In genomic region chr5:150272531-150272930, GRCh38 we compare ENCODE assay signal across 8 cellular contexts. TPM values are rescaled to one million over a fixed set of nuclear protein-coding genes. Genes with fewer than 3 reads are reported as not detected.
DNase-seq lines count a peak whose midpoint lies in the region; ATAC-seq and TF ChIP-seq lines count a peak whose summit lies in the region.

No MANE protein-coding gene starts in this region.

- H3K9me3 Mint-ChIP-seq in effector memory CD8-positive, alpha-beta T cell, result no peaks in the 10 kb centered on the region
- H3K9me3 Mint-ChIP-seq in neural crest cell, result no peaks in the 10 kb centered on the region

- H3K4me1 Mint-ChIP-seq in effector memory CD8-positive, alpha-beta T cell (ENCODE audit: low read depth in 2 of 2), result no peaks in the 10 kb centered on the region
- H3K4me1 Mint-ChIP-seq in neural crest cell, result peaks cover 15% of the 10 kb centered on the region

- no peak overlapping the region for H3K4me3 Mint-ChIP-seq in effector memory CD8-positive, alpha-beta T cell
- H3K4me3 Mint-ChIP-seq in neural crest cell, result no peak overlapping the region

- H3K27me3 Mint-ChIP-seq in effector memory CD8-positive, alpha-beta T cell, result peaks cover 0 to 70% of the 10 kb centered on the region in 2 donors
- H3K27me3 Mint-ChIP-seq in neural crest cell (ENCODE audit: low read depth), result peaks cover 2% of the 10 kb centered on the region

- peak; percentile 32 for DNase-seq in SIG-M5 treated with dmso at 0.1 percent for 504 hours (lab: John Stamatoyannopoulos, UW; ENCODE audit: unreplicated experiment)
- DNase-seq in SIG-M5 (lab: John Stamatoyannopoulos, UW), result no peak
- DNase-seq in NCI-H524 treated with DMSO at 0.1 percent for 48 hours (lab: John Stamatoyannopoulos, UW), result peak; percentile 48
- DNase-seq in effector memory CD8-positive, alpha-beta T cell, result no peak
- DNase-seq in neural crest cell (ENCODE audit: low read depth, low spot score), result peak; percentile 31
- DNase-seq in omental fat pad (ENCODE audit: low spot score), result no peak
- no peak for DNase-seq in T-helper 1 cell

- TF ChIP-seq CTCF in neural crest cell (conservative IDR thresholded peaks at IDR 0.05), result peak; percentile 61
- TF ChIP-seq CTCF in omental fat pad (IDR thresholded peaks at IDR 0.05), result no peak

- no peaks in the 10 kb centered on the region for H3K36me3 Mint-ChIP-seq in effector memory CD8-positive, alpha-beta T cell (ENCODE audit: insufficient read depth)
- no peaks in the 10 kb centered on the region for H3K36me3 Mint-ChIP-seq in neural crest cell (ENCODE audit: low read depth)

- H3K27ac Mint-ChIP-seq in effector memory CD8-positive, alpha-beta T cell, result no peak overlapping the region
- H3K27ac Mint-ChIP-seq in neural crest cell (ENCODE audit: unreplicated experiment), result no peak overlapping the region

- peak; percentile 43 for ATAC-seq in effector memory CD8-positive, alpha-beta T cell (replicated peaks)
- ATAC-seq in omental fat pad (ENCODE audit: low FRiP score) (no peak), HG03139 (IDR thresholded peaks at IDR 0.05; ENCODE audit: unreplicated experiment) (no peak)

RNA-seq across cellular contexts. Expression of gene CAMK2A, which starts 17.0 kb away (rescaled TPM):
- total RNA-seq in neural crest cell (0.30 and 0.59 TPM in 2 replicates), omental fat pad (1 to 10 TPM in 1 of 4 donors, under 1 TPM in 1, not detected in 2; 0.28 to 2.9 TPM)

RNA-seq across cellular contexts. Expression of gene ARSI, which starts 30.2 kb away (rescaled TPM):
- total RNA-seq in neural crest cell, result 0.25 and 0.51 TPM in 2 replicates
- total RNA-seq in omental fat pad, result 10 to 100 TPM in 1 of 4 donors, 1 to 10 TPM in 2, under 1 TPM in 1; 0.69 to 43.1 (median 3.6) TPM

Comparison
In these comparisons a context has a peak if more than half of its experiments do, and no peak if none do; other contexts are left out.
1. DNase-seq: peak in SIG-M5 treated with dmso at 0.1 percent for 504 hours (single experiment), NCI-H524 treated with DMSO at 0.1 percent for 48 hours (single experiment) and neural crest cell (single experiment); none in SIG-M5 (single experiment), effector memory CD8-positive, alpha-beta T cell (0 of 3), omental fat pad (single experiment) and T-helper 1 cell (0 of 5).